In genomic region chr5:39502704-39503103, GRCh38 we compare ENCODE assay signal across 15 cellular contexts.
A peak's percentile ranks its signal among the peaks of the same experiment; 100 is the strongest.
DNase-seq lines count a peak whose midpoint lies in the region; ATAC-seq lines count a peak whose summit lies in the region.
"Had no signal": no experiment of that assay in that cellular context is flagged by ENCODE, and none has a peak within 500 bp of the region (broad histone marks: within the 10 kb centered on the region; RNA-seq: fewer than 3 reads in every experiment).

No MANE protein-coding gene starts in this region.

- intact Hi-C loops in left ventricle myocardium superior (cut with micrococcal nuclease), result no loop called here

- H3K4me1 ChIP-seq in GM23248 (ENCODE audit: insufficient read depth), result peaks cover 66% of the 10 kb centered on the region
- peaks cover 12% of the 10 kb centered on the region for H3K4me1 ChIP-seq in rectal smooth muscle tissue (ENCODE audit: control insufficient read depth, insufficient read depth, low read length)

- no peaks in the 10 kb centered on the region for H4K20me1 ChIP-seq in GM23248 (ENCODE audit: insufficient read depth)

- H3K9me2 ChIP-seq in GM23248 (ENCODE audit: insufficient read depth), result no peaks in the 10 kb centered on the region

- DNase-seq in GM23248 (no peak), left ventricle myocardium superior (no peak), COR-L47 (lab: John Stamatoyannopoulos, UW) (no peak), anterior cingulate cortex (lab: John Stamatoyannopoulos, UW) (no peak)
- DNase-seq: activated B cell treated with CpG ODN at 0.5 μM for 24 hours; amygdala; CD4-positive, alpha-beta memory T cell; immature natural killer cell; NCI-H1048; NCI-H774; stimulated activated CD4-positive, alpha-beta T cell treated with anti-CD3 and anti-CD28 coated beads, Interleukin-12 subunit alpha, Interleukin-12 subunit beta, amount 100 ng/mL, for 4 hours had no signal

- ATAC-seq in left ventricle myocardium superior (peak; percentile 50), HG02973 (IDR thresholded peaks at IDR 0.05; ENCODE audit: unreplicated experiment) (no peak), HG02885 (IDR thresholded peaks at IDR 0.05; ENCODE audit: poor library complexity, unreplicated experiment) (no peak)

- H3K9ac ChIP-seq in GM23248, result peak overlapping the region; percentile 75; the same call in 1 of the 2 replicates
- no peak overlapping the region for H3K9ac ChIP-seq in rectal smooth muscle tissue (ENCODE audit: low read length)

- in situ Hi-C loops in GM23248 (cut with MboI), result no loop called here

- H3K4me3 ChIP-seq in GM23248 (no peak overlapping the region), rectal smooth muscle tissue (ENCODE audit: low read length) (no peak overlapping the region)

- H3K36me3 ChIP-seq in GM23248 (ENCODE audit: low read depth), result no peaks in the 10 kb centered on the region
- no peaks in the 10 kb centered on the region for H3K36me3 ChIP-seq in rectal smooth muscle tissue (ENCODE audit: control insufficient read depth, insufficient read depth, low read length)

- no peaks in the 10 kb centered on the region for H3K9me3 ChIP-seq in GM23248 (ENCODE audit: low read depth)

- H3K27ac ChIP-seq in GM23248 (peak overlapping the region; percentile 95), adipose tissue (ENCODE audit: low read depth, low read length) (peak overlapping the region; percentile 59), rectal smooth muscle tissue (ENCODE audit: low read depth, low read length) (peak overlapping the region; percentile 72)

- H2AFZ ChIP-seq in GM23248, result no peak overlapping the region

- H3K27me3 ChIP-seq in GM23248 (replicated peaks; ENCODE audit: insufficient read depth) (no peaks in the 10 kb centered on the region), rectal smooth muscle tissue (ENCODE audit: control insufficient read depth, insufficient read depth, low read length) (no peaks in the 10 kb centered on the region)

- H3K4me2 ChIP-seq in GM23248 (ENCODE audit: unreplicated experiment), result peak overlapping the region; percentile 86

- 86 to 90% methylated on average over 6 of the region's 6 CpGs for whole genome bisulfite sequencing in GM23248 (ENCODE audit: low coverage in 1 of 2, low lambda C conversion rate in 2 of 2, missing lambda C conversion rate in 2 of 2), 2 experiments
- WGBS in adipose tissue, 3 donors, result 67 to 81% (median 68%) methylated on average over 6 of the region's 6 CpGs

- 0 out of 2 replicates have a peak, but pooled peaks cover 4% of the 10 kb centered on the region for H3K79me2 ChIP-seq in GM23248 (ENCODE audit: insufficient read depth)

- H3F3A ChIP-seq in GM23248 (ENCODE audit: insufficient read depth), result peaks cover 46% of the 10 kb centered on the region
